7 cellular contexts compared by ENCODE assay signal in the genomic region with DNA sequence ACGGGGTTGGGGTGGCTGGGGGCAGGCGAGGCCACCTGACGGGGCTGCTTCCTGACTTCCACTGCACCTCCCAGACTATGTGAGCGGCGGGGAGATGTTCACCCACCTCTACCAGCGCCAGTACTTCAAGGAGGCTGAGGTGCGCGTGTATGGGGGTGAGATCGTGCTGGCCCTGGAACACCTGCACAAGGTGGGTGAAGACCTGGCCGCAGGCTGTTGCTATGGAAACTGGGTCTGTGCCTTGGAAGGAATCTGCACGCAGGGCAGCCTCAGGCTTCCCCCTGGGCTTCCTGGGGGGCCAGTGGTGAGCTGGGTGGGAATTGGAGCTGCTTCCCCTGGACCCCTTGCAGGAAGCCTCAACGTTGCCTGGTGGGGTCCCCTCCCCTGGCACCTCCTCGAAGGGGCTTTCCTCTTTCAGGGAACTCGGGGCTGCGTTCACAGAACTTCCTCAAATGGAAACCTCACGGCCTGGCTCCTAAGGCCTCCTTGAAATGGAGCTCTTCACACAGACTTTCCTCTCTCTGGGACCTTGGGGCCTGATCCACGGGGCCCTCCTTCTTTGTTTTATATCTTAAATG. TPM values are rescaled to one million over a fixed set of nuclear protein-coding genes. Genes with fewer than 3 reads are reported as not detected.
A peak's percentile ranks its signal among the peaks of the same experiment; 100 is the strongest.
DNase-seq lines count a peak whose midpoint lies in the region; TF ChIP-seq lines count a peak whose summit lies in the region.

No MANE protein-coding gene starts in this region.

- H3K9me3 Mint-ChIP-seq in chondrocyte (ENCODE audit: low read depth), result no peaks in the 10 kb centered on the region

- DNase-seq in NOMO-1 (lab: John Stamatoyannopoulos, UW; ENCODE audit: unreplicated experiment in 2 of 2), result peak; percentile 22 to 45
- no peak for DNase-seq in chondrocyte (ENCODE audit: low spot score)
- DNase-seq in sigmoid colon, result no peak
- DNase-seq in NCI-H2029 (lab: John Stamatoyannopoulos, UW), result no peak
- DNase-seq in NCI-H2227 (lab: John Stamatoyannopoulos, UW; ENCODE audit: unreplicated experiment), result no peak
- no peak for DNase-seq in HPDE6-E6E7 (ENCODE audit: extremely low spot score)

- H3K36me3 Mint-ChIP-seq in chondrocyte (ENCODE audit: low read depth), result peaks cover 20% of the 10 kb centered on the region

- H3K27me3 Mint-ChIP-seq in chondrocyte (ENCODE audit: low read depth), result no peaks in the 10 kb centered on the region

- TF ChIP-seq EP300 in sigmoid colon (IDR thresholded peaks at IDR 0.05), result no peak

- TF ChIP-seq CTCF in chondrocyte (IDR thresholded peaks at IDR 0.05) (no peak), sigmoid colon (IDR thresholded peaks at IDR 0.05) (no peak)

- H3K36me3 ChIP-seq in sigmoid colon, result peaks cover 0 to 45% (median 16%) of the 10 kb centered on the region in 4 donors

- TF ChIP-seq POLR2A in sigmoid colon (IDR thresholded peaks at IDR 0.05), result no peak

- no peaks in the 10 kb centered on the region for H3K9me3 ChIP-seq in sigmoid colon

- H3K27ac Mint-ChIP-seq in chondrocyte (ENCODE audit: unreplicated experiment), result no peak overlapping the region

- no peak overlapping the region for H3K27ac ChIP-seq in sigmoid colon

- H3K27me3 ChIP-seq in sigmoid colon, result no peaks in the 10 kb centered on the region

- H3K4me1 ChIP-seq in sigmoid colon, result peaks cover 0 to 33% (median 29%) of the 10 kb centered on the region in 4 donors

- H3K4me3 ChIP-seq in GM08714 (ENCODE audit: low read length) (peak overlapping the region; percentile 76; the same call in 1 of the 2 replicates), sigmoid colon (peak overlapping the region in 3 of 4 donors; percentile 79 to 92 (median 84))

- intact Hi-C loops in sigmoid colon (cut with DNase I), result no loop called here

- H3K4me3 Mint-ChIP-seq in chondrocyte (ENCODE audit: unreplicated experiment), result peak overlapping the region; percentile 86

- H3K4me1 Mint-ChIP-seq in chondrocyte (ENCODE audit: low read depth), result peaks cover 39% of the 10 kb centered on the region

- 55 to 78% methylated on average over 17 of the region's 17 CpGs for WGBS in sigmoid colon, 2 donors

RNA-seq across cellular contexts. Expression of a gene that starts 1.5 kb away (rescaled TPM):
- 32.7 to 43.6 TPM (median 34.9 TPM) in 3 replicates for total RNA-seq in chondrocyte
- 10 to 100 TPM; 15.6 to 24.1 (median 18.6) TPM for total RNA-seq in sigmoid colon
- 10 to 100 TPM; 14.4 to 48.4 (median 16.6) TPM for polyA plus RNA-seq in sigmoid colon

RNA-seq across cellular contexts. Expression of a gene that starts 20.5 kb away (rescaled TPM):
- total RNA-seq in chondrocyte (0.82 to 1.3 TPM (median 0.99 TPM) in 3 replicates), sigmoid colon (1 to 10 TPM; 2.6 to 8.6 (median 3.9) TPM)
- polyA plus RNA-seq in sigmoid colon, result 100 to 1,000 TPM in 1 of 3 donors, 10 to 100 TPM in 2; 15.6 to 157 (median 23.6) TPM

RNA-seq across cellular contexts. Expression of a gene that starts 42.6 kb away (rescaled TPM):
- 181 to 234 TPM (median 232 TPM) in 3 replicates for total RNA-seq in chondrocyte
- total RNA-seq in sigmoid colon, result 100 to 1,000 TPM; 169 to 269 (median 215) TPM
- polyA plus RNA-seq in sigmoid colon, result 1,000 to 10,000 TPM in 1 of 3 donors, 100 to 1,000 TPM in 2; 596 to 1,045 (median 779) TPM

RNA-seq across cellular contexts. Expression of a gene that starts 43.1 kb away (rescaled TPM):
- total RNA-seq in chondrocyte, result 122 to 182 TPM (median 126 TPM) in 3 replicates
- 100 to 1,000 TPM; 182 to 353 (median 269) TPM for total RNA-seq in sigmoid colon
- polyA plus RNA-seq in sigmoid colon, result 100 to 1,000 TPM; 148 to 232 (median 168) TPM

RNA-seq across cellular contexts. Expression of a gene that starts 55.2 kb away (rescaled TPM):
- total RNA-seq in chondrocyte (25.6 to 30.7 TPM (median 29.6 TPM) in 3 replicates), sigmoid colon (10 to 100 TPM; 39.9 to 48.7 (median 45.3) TPM)
- 100 to 1,000 TPM; 151 to 244 (median 219) TPM for polyA plus RNA-seq in sigmoid colon

Comparison
In these comparisons a context has a peak if more than half of its experiments do, and no peak if none do; other contexts are left out.
1. DNase-seq: peak in NOMO-1 (2 of 2); none in chondrocyte (single experiment), sigmoid colon (single experiment), NCI-H2029 (single experiment), NCI-H2227 (single experiment) and HPDE6-E6E7 (single experiment).